In genomic region chr5:102271759-102272158, GRCh38 we compare ENCODE assay signal across 28 cellular contexts. TPM values are rescaled to one million over a fixed set of nuclear protein-coding genes. Genes with fewer than 3 reads are reported as not detected.
DNase-seq lines count a peak whose midpoint lies in the region; ATAC-seq, FAIRE-seq and TF ChIP-seq lines count a peak whose summit lies in the region.
"Had no signal": no experiment of that assay in that cellular context is flagged by ENCODE, and none has a peak within 500 bp of the region (broad histone marks: within the 10 kb centered on the region; RNA-seq: fewer than 3 reads in every experiment).

No MANE protein-coding gene starts in this region.

- no peaks in the 10 kb centered on the region for H3K79me2 ChIP-seq in mesendoderm (ENCODE audit: control insufficient read depth, insufficient read depth, low read length)

- intact Hi-C loops in A673 (cut with micrococcal nuclease; ENCODE audit: unreplicated experiment) (no loop called here), left ventricle myocardium inferior (cut with micrococcal nuclease) (no loop called here)

- BruUV-seq in A673 (replicated peaks; lab: Mats Ljungman, UMichigan), result no TSS peak

- peak; percentile 11 for DNase-seq in A673 (ENCODE audit: low spot score)
- no peak for DNase-seq in D721Med (ENCODE audit: insufficient read length, low spot score)
- peak; percentile 86 for DNase-seq in NCI-H82 treated with DMSO at 0.1 percent for 48 hours (lab: John Stamatoyannopoulos, UW; ENCODE audit: unreplicated experiment)
- peak; percentile 19 for DNase-seq in mesendoderm
- no peak for DNase-seq in left ventricle myocardium inferior
- DNase-seq: CD8-positive, alpha-beta T cell; DMS79 treated with DMSO at 0.1 percent for 48 hours; GF-D8; GOT3; HFFc6; MM.1S; NCI-H1092 treated with DMSO at 0.1 percent for 48 hours; NCI-H1436; NCI-H187; NCI-H2171 treated with DMSO at 0.1 percent for 48 hours; NCI-H345; NCI-H510A treated with DMSO at 0.1 percent for 48 hours; SHP77; SW 1271 had no signal

- no peaks in the 10 kb centered on the region for H3K4me1 ChIP-seq in A673 (ENCODE audit: insufficient read depth, low read length, poor library complexity, severe bottlenecking)
- H3K4me1 ChIP-seq in mesendoderm (ENCODE audit: control insufficient read depth, low read depth, low read length), result no peaks in the 10 kb centered on the region
- H3K4me1 ChIP-seq in left ventricle myocardium inferior, result no peaks in the 10 kb centered on the region
- H3K4me1 ChIP-seq: A549 had no signal

- H3K4me3 ChIP-seq in A673 (ENCODE audit: low read depth, low read length, poor library complexity, severe bottlenecking), result no peak overlapping the region
- H3K4me3 ChIP-seq in mesendoderm (ENCODE audit: low read length), result no peak overlapping the region
- H3K4me3 ChIP-seq in left ventricle myocardium inferior, result no peak overlapping the region
- H3K4me3 ChIP-seq: A549, HAP-1 had no signal

- no peak overlapping the region for H4K5ac ChIP-seq in mesendoderm (ENCODE audit: low read length)

- no peak overlapping the region for H3K56ac ChIP-seq in mesendoderm (ENCODE audit: low read length)

- H3K9ac ChIP-seq in mesendoderm (ENCODE audit: low read length), result no peak overlapping the region
- H3K9ac ChIP-seq: KMS-11 had no signal

- no CpG with 5 or more reads among the region's 3 CpGs for WGBS in mesendoderm (ENCODE audit: extremely low coverage, insufficient coverage, low lambda C conversion rate)

- H2BK5ac ChIP-seq in mesendoderm (ENCODE audit: low read length), result no peak overlapping the region

- no peak overlapping the region for H3K4ac ChIP-seq in mesendoderm (ENCODE audit: low read depth, low read length)

- no peak overlapping the region for H2AK5ac ChIP-seq in mesendoderm (ENCODE audit: low read length)

- POLR2A ChIA-PET in A673 (lab: Charles Lee; ENCODE audit: low non-redundant PET), result interaction anchor here (0.6 kb wide), 1 partner anchor 270 kb away, joined by 3 read pairs; no protein-coding TSS in a partner anchor

- H2BK120ac ChIP-seq in mesendoderm (ENCODE audit: low read depth, low read length), result no peak overlapping the region

- no peak overlapping the region for H4K8ac ChIP-seq in mesendoderm (ENCODE audit: low read depth, low read length)

- H3K79me1 ChIP-seq in mesendoderm (ENCODE audit: low read length), result no peaks in the 10 kb centered on the region

- peak; percentile 88 for FAIRE-seq in D721Med (lab: Jason Lieb, UNC)
- FAIRE-seq: A549, GM12891 had no signal

- H3K9me3 ChIP-seq in A673 (ENCODE audit: low read depth, low read length, poor library complexity, severe bottlenecking) (no peaks in the 10 kb centered on the region), left ventricle myocardium inferior (replicated peaks) (peaks cover 35% of the 10 kb centered on the region)
- H3K9me3 ChIP-seq: A549, HAP-1 had no signal

- H3K36me3 ChIP-seq in A673 (ENCODE audit: insufficient read depth, low read length, poor library complexity, severe bottlenecking) (no peaks in the 10 kb centered on the region), mesendoderm (ENCODE audit: control insufficient read depth, insufficient read depth, low read length) (no peaks in the 10 kb centered on the region), left ventricle myocardium inferior (no peaks in the 10 kb centered on the region)
- H3K36me3 ChIP-seq: HAP-1 had no signal

- H2BK15ac ChIP-seq in mesendoderm (replicated peaks; ENCODE audit: low read depth), result no peak overlapping the region

- CTCF ChIA-PET in A673 (lab: Charles Lee), result no interaction called here

- no peak overlapping the region for H3K18ac ChIP-seq in mesendoderm (ENCODE audit: low read length)

- no peak overlapping the region for H3K4me2 ChIP-seq in mesendoderm (ENCODE audit: low read length)
- H3K4me2 ChIP-seq: A549, KMS-11 had no signal

- ATAC-seq in GM21526 (IDR thresholded peaks at IDR 0.05; ENCODE audit: low FRiP score, unreplicated experiment) (no peak), HG03460 (IDR thresholded peaks at IDR 0.05; ENCODE audit: unreplicated experiment) (no peak)
- ATAC-seq: A549; CD8-positive, alpha-beta T cell; Panc1 had no signal

- TF ChIP-seq CTCF in A673 (conservative IDR thresholded peaks at IDR 0.05; ENCODE audit: low read depth, low read length) (no peak), D721Med (IDR thresholded peaks at IDR 0.05; ENCODE audit: insufficient read depth, missing control alignments) (no peak), left ventricle myocardium inferior (IDR thresholded peaks at IDR 0.05; ENCODE audit: borderline replicate concordance) (no peak)

- H3K27me3 ChIP-seq in A673 (replicated peaks; ENCODE audit: insufficient read depth, low read depth, low read length, poor library complexity), result no peaks in the 10 kb centered on the region
- H3K27me3 ChIP-seq in mesendoderm (ENCODE audit: insufficient read depth, low read length, poor library complexity), result no peaks in the 10 kb centered on the region
- no peaks in the 10 kb centered on the region for H3K27me3 ChIP-seq in left ventricle myocardium inferior (ENCODE audit: low read depth)

- no peak overlapping the region for H3K23ac ChIP-seq in mesendoderm (ENCODE audit: low read length)

- H3K27ac ChIP-seq in A673 (ENCODE audit: low read depth, low read length, poor library complexity, severe bottlenecking) (no peak overlapping the region), mesendoderm (ENCODE audit: low read depth, low read length) (no peak overlapping the region), left ventricle myocardium inferior (replicated peaks) (no peak overlapping the region)
- H3K27ac ChIP-seq: A549, C4-2B, KMS-11, RWPE1 had no signal

RNA-seq across cellular contexts. Expression of gene SLCO4C1, which starts 24.3 kb away (rescaled TPM):
- 0.13 and 0.55 TPM in 2 replicates for total RNA-seq in A673 (2021)
- polyA plus RNA-seq in mesendoderm (2013, experiment 1 of 2), result 9.4 TPM
- polyA plus RNA-seq in mesendoderm (2013, experiment 2 of 2), result 10.2 TPM
- 0.22 TPM for total RNA-seq in left ventricle myocardium inferior
- total RNA-seq: HFFc6 had no signal

Comparison
In these comparisons a context has a peak if more than half of its experiments do, and no peak if none do; other contexts are left out.
1. DNase-seq: peak in A673 (single experiment), NCI-H82 treated with DMSO at 0.1 percent for 48 hours (single experiment) and mesendoderm (single experiment); none in D721Med (single experiment) and left ventricle myocardium inferior (single experiment).